ENCODE assay signal across 25 cellular contexts in genomic region chr2:17818235-17818634, GRCh38. TPM values are rescaled to one million over a fixed set of nuclear protein-coding genes. Genes with fewer than 3 reads are reported as not detected.
"Had no signal": no experiment of that assay in that cellular context is flagged by ENCODE, and none has a peak within 500 bp of the region (broad histone marks: within the 10 kb centered on the region; RNA-seq: fewer than 3 reads in every experiment).

No MANE protein-coding gene starts in this region.

- H3K4me1 ChIP-seq: body of pancreas had no signal

- FAIRE-seq: bronchial epithelial cell had no signal

- H3K4me3 ChIP-seq: ascending aorta, body of pancreas, MG63 had no signal

- H3K9me3 ChIP-seq: ascending aorta, body of pancreas, MG63 had no signal

- H3K27me3 ChIP-seq: ascending aorta, body of pancreas, MG63 had no signal

- ATAC-seq: activated CD4-positive, CD25-positive, alpha-beta regulatory T cell treated with anti-CD3 and anti-CD28 coated beads, Interleukin-2, amount 50 U/mL, for 24 hours; activated CD8-positive, alpha-beta T cell treated with anti-CD3 and anti-CD28 coated beads for 36 hours; body of pancreas; T-helper 17 cell had no signal

- H3K27ac ChIP-seq: ascending aorta, body of pancreas, WERI-Rb-1 had no signal

- DNase-seq: activated CD4-positive, alpha-beta T cell treated with anti-CD3 and anti-CD28 coated beads for 4 hours; activated CD8-positive, alpha-beta memory T cell treated with anti-CD3 and anti-CD28 coated beads, Interleukin-2, amount 50 U/mL, for 4 hours; activated CD8-positive, alpha-beta T cell treated with anti-CD3 and anti-CD28 coated beads for 36 hours; activated naive CD4-positive, alpha-beta T cell; activated T-cell treated with anti-CD3 and anti-CD28 coated beads, Interleukin-2, amount 50 U/mL, for 1 hour; amniotic stem cell; body of pancreas; central memory CD4-positive, alpha-beta T cell; MG63; MV-4-11; NCI-H1092 treated with DMSO at 0.1 percent for 48 hours; NCI-H1417 treated with DMSO at 0.1 percent for 48 hours; NCI-H187; NCI-H2081; NCI-H510A treated with DMSO at 0.1 percent for 48 hours; NCI-H69; NK-92 treated with Interleukin-12 subunit alpha and Interleukin-12 subunit beta, amount 100 ng/mL, for 24 hours; SIG-M5; T-helper 17 cell; T-helper 9 cell; WERI-Rb-1 had no signal

- H3K36me3 ChIP-seq: ascending aorta, MG63, WERI-Rb-1 had no signal

RNA-seq across cellular contexts. Expression of gene MSGN1, which starts 2.0 kb away (rescaled TPM):
- total RNA-seq: activated CD8-positive, alpha-beta T cell treated with anti-CD3 and anti-CD28 coated beads for 36 hours; ascending aorta; body of pancreas; bronchial epithelial cell; RPMI7951; T-helper 17 cell had no signal
